ENCODE assay signal across 23 cellular contexts in the genomic region with DNA sequence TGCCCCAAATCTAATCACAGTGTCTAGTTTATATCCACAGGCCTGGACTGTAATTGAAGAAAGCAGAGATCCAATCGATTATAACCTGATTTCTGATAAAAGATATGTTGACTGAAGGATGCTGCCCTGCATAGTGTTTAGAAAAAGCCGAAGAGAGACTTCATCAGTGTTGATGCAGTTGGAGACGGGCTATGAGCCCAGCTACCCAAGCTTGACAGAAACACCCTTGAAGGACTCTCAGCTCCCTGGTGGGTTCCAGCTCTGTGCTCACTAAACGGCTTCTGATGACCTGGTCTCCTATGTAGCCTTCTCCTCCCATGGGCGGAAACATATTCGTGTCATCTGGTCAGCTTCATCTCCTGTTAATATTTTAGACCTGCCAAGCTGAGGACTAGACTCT.
"Had no signal": no experiment of that assay in that cellular context is flagged by ENCODE, and none has a peak within 500 bp of the region (broad histone marks: within the 10 kb centered on the region; RNA-seq: fewer than 3 reads in every experiment).

No MANE protein-coding gene starts in this region.

- H3K27ac Mint-ChIP-seq: IgD-negative memory B cell had no signal

- H3K9ac ChIP-seq: KMS-11 had no signal

- H3K4me2 ChIP-seq: KMS-11 had no signal

- H3K9me3 Mint-ChIP-seq: IgD-negative memory B cell had no signal

- H3K4me3 Mint-ChIP-seq: IgD-negative memory B cell had no signal

- H3K4me3 ChIP-seq: K562 had no signal

- H3K27me3 Mint-ChIP-seq: IgD-negative memory B cell had no signal

- FAIRE-seq: HTR-8/SVneo, K562, RCC 7860 had no signal

- H3K27ac ChIP-seq: HL-60, KMS-11, RWPE1 had no signal

- DNase-seq: Kasumi-1, MM.1S, NCI-H1092 treated with DMSO at 0.1 percent for 48 hours, NCI-H1436, NCI-H187, NCI-H2029, NCI-H2081 treated with DMSO at 0.1 percent for 48 hours, NCI-H2171, NCI-H226, NCI-H446, NCI-H510A, NCI-H524 treated with DMSO at 0.1 percent for 48 hours, NCI-H69, NCI-H774, SHP77, SW 1271 had no signal
